In the genomic region with DNA sequence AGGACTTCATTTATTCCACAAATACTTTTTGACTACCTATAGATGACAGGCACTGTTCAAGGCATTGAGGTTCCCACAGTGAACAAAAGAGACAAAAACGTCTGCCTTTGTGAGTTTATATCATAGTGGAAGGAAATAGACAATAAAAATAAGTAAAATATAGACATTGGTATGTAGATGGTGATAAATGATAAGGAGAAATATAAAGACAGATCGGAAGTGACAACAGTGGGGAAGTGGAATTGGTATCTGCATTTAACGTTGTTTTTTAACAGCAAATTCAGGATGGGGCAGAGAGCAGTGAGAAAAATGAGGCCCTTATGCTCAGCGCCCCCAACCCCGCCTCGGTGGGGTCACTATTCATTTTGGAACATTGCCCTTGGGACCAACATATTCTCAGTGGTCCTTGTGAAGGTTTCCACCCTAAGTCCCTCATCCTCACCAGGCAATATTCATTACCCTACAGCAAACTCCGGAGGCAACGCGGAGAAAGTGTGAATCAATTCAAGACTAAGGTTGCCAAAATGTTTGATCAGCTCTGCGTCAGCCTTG, we compare ENCODE assay signal across 8 cellular contexts. TPM values are rescaled to one million over a fixed set of nuclear protein-coding genes. Genes with fewer than 3 reads are reported as not detected.
DNase-seq lines count a peak whose midpoint lies in the region; TF ChIP-seq lines count a peak whose summit lies in the region.

No MANE protein-coding gene starts in this region.

- intact Hi-C loops in Calu3 (cut with micrococcal nuclease; ENCODE audit: unreplicated experiment), result loop anchor here (2.0 to 10.0 kb wide), 4 partner anchors 45 to 182 kb away; no protein-coding TSS in a partner anchor

- TF ChIP-seq CTCF in Calu3 (IDR thresholded peaks at IDR 0.05; ENCODE audit: unreplicated experiment), result no peak
- TF ChIP-seq CTCF in HL-60 (IDR thresholded peaks at IDR 0.05; ENCODE audit: insufficient read depth, low read length), result no peak
- TF ChIP-seq CTCF in choroid plexus epithelial cell (conservative IDR thresholded peaks at IDR 0.05; ENCODE audit: low read depth, low read length), result no peak
- no peak for TF ChIP-seq CTCF in nephron progenitor cell (IDR thresholded peaks at IDR 0.05)

- H3K4me1 Mint-ChIP-seq in Calu3 (ENCODE audit: low read depth, unreplicated experiment) (peaks cover 34% of the 10 kb centered on the region), nephron progenitor cell (peaks cover 41% of the 10 kb centered on the region)

- peaks cover 2% of the 10 kb centered on the region for H3K9me3 Mint-ChIP-seq in Calu3 (ENCODE audit: low read depth, unreplicated experiment)
- no peaks in the 10 kb centered on the region for H3K9me3 Mint-ChIP-seq in nephron progenitor cell

- BruUV-seq in Calu3 (replicated peaks; lab: Mats Ljungman, UMichigan), result TSS peak; percentile 85

- H3K27me3 Mint-ChIP-seq in Calu3 (ENCODE audit: unreplicated experiment) (no peaks in the 10 kb centered on the region), nephron progenitor cell (ENCODE audit: low read depth, poor library complexity) (peaks cover 9% of the 10 kb centered on the region)

- DNase-seq in Calu3 (no peak), HL-60 (ENCODE audit: low read depth in 1 of 2, low spot score in 1 of 2) (no peak), choroid plexus epithelial cell (ENCODE audit: low read depth) (no peak), nephron progenitor cell (no peak), SKM-1 (lab: John Stamatoyannopoulos, UW; ENCODE audit: unreplicated experiment) (no peak), NCI-H524 treated with DMSO at 0.1 percent for 48 hours (lab: John Stamatoyannopoulos, UW) (no peak), erythroblast (lab: John Stamatoyannopoulos, UW) (no peak), NCI-H446 (lab: John Stamatoyannopoulos, UW) (no peak)

- H3K27me3 ChIP-seq in HL-60 (ENCODE audit: insufficient read depth, poor library complexity, severe bottlenecking), result no peaks in the 10 kb centered on the region

- H3K4me3 Mint-ChIP-seq in Calu3 (ENCODE audit: low read depth, unreplicated experiment) (peak overlapping the region; percentile 98), nephron progenitor cell (peak overlapping the region; percentile 98)

- H3K4me3 ChIP-seq in HL-60 (replicated peaks; ENCODE audit: insufficient read depth, low read length), result peak overlapping the region; percentile 81
- H3K4me3 ChIP-seq in choroid plexus epithelial cell (ENCODE audit: low read depth, low read length), result peak overlapping the region; percentile 98

- H3K36me3 Mint-ChIP-seq in Calu3 (ENCODE audit: insufficient read depth, unreplicated experiment) (peaks cover 51% of the 10 kb centered on the region), nephron progenitor cell (ENCODE audit: low read depth) (peaks cover 29% of the 10 kb centered on the region)

- peak overlapping the region; percentile 88 for H3K27ac ChIP-seq in HL-60 (replicated peaks)

- CTCF ChIA-PET in Calu3 (lab: Charles Lee), result interaction anchor here (0.7 to 3.1 kb wide), 9 partner anchors 10 to 292 kb away, joined by 3 to 44 read pairs (median 5); a partner anchor contains a TSS

- peak overlapping the region; percentile 92 for H3K27ac Mint-ChIP-seq in Calu3 (ENCODE audit: unreplicated experiment)
- H3K27ac Mint-ChIP-seq in nephron progenitor cell, result no peak overlapping the region

- TF ChIP-seq POLR2A in erythroblast (IDR thresholded peaks at IDR 0.05; ENCODE audit: low read length), result no peak

RNA-seq across cellular contexts. Expression of a gene that starts 0.6 kb away (rescaled TPM):
- 46.1 and 47.0 TPM in 2 replicates for total RNA-seq in Calu3 (2022)

RNA-seq across cellular contexts. Expression of a gene that starts 33.4 kb away (rescaled TPM):
- 2.4 and 2.6 TPM in 2 replicates for total RNA-seq in Calu3 (2022)

RNA-seq across cellular contexts. Expression of a gene that starts 52.8 kb away (rescaled TPM):
- total RNA-seq in Calu3 (2022), result 60.6 and 71.3 TPM in 2 replicates
